Comparison of ENCODE assay signal across 23 cellular contexts in genomic region chr9:80127920-80128319, GRCh38.
DNase-seq lines count a peak whose midpoint lies in the region; ATAC-seq, FAIRE-seq and TF ChIP-seq lines count a peak whose summit lies in the region.
"Had no signal": no experiment of that assay in that cellular context is flagged by ENCODE, and none has a peak within 500 bp of the region (broad histone marks: within the 10 kb centered on the region; RNA-seq: fewer than 3 reads in every experiment).

No MANE protein-coding gene starts in this region.

- H3K36me3 ChIP-seq in kidney epithelial cell (ENCODE audit: control insufficient read depth, insufficient read depth, low read length): no peaks in the 10 kb centered on the region
- H3K36me3 ChIP-seq: HAP-1, Peyer's patch, SJCRH30 had no signal

- H3K27me3 Mint-ChIP-seq in stimulated activated naive B cell treated with anti-CD40 and anti-IgM and Interleukin-4, amounts not matched to agents 10 μg/mL and 1 μg/mL and 100 μg/mL, for 72 hours: no peaks in the 10 kb centered on the region
- H3K27me3 Mint-ChIP-seq: B cell had no signal

- H3K27me3 ChIP-seq in kidney epithelial cell (ENCODE audit: control insufficient read depth, insufficient read depth, low read length): no peaks in the 10 kb centered on the region
- H3K27me3 ChIP-seq: Peyer's patch, SJCRH30 had no signal

- no peak overlapping the region for H3K4me3 Mint-ChIP-seq in stimulated activated naive B cell treated with anti-CD40 and anti-IgM and Interleukin-4, amounts not matched to agents 10 μg/mL and 1 μg/mL and 100 μg/mL, for 72 hours
- H3K4me3 Mint-ChIP-seq: B cell, CD14-positive monocyte, GM23338 had no signal

- peak; percentile 83 for FAIRE-seq in RCC 7860 (lab: Jason Lieb, UNC)
- FAIRE-seq: A549, GM12892, GM18507 had no signal

- no peak for TF ChIP-seq POLR2A in lower leg skin (IDR thresholded peaks at IDR 0.05)

- DNase-seq in RCC 7860 (ENCODE audit: low spot score): peak; percentile 26
- DNase-seq in kidney epithelial cell (ENCODE audit: low read depth): peak; percentile 49
- DNase-seq in stimulated activated naive B cell treated with anti-CD40 and anti-IgM and Interleukin-4, amounts not matched to agents 10 μg/mL and 1 μg/mL and 100 μg/mL, for 72 hours: no peak
- DNase-seq in lower leg skin (ENCODE audit: low spot score in 2 of 2): no peak
- DNase-seq: DND-41, IMR-90, NCI-H1092 treated with DMSO at 0.1 percent for 48 hours, NCI-H2029 treated with DMSO at 0.1 percent for 48 hours, NCI-H226, NCI-H524, NCI-H774, Peyer's patch, SJCRH30 had no signal

- H3K4me1 Mint-ChIP-seq in stimulated activated naive B cell treated with anti-CD40 and anti-IgM and Interleukin-4, amounts not matched to agents 10 μg/mL and 1 μg/mL and 100 μg/mL, for 72 hours: peaks cover 32 to 60% of the 10 kb centered on the region in 2 donors
- H3K4me1 Mint-ChIP-seq: CD14-positive monocyte, GM23338 had no signal

- ATAC-seq in GM18868 (IDR thresholded peaks at IDR 0.05; ENCODE audit: unreplicated experiment) (peak; percentile 77), GM21360 (IDR thresholded peaks at IDR 0.05; ENCODE audit: unreplicated experiment) (no peak), GM19324 (IDR thresholded peaks at IDR 0.05; ENCODE audit: low FRiP score, unreplicated experiment) (no peak)
- no peak for ATAC-seq in stimulated activated naive B cell treated with anti-CD40 and anti-IgM and Interleukin-4, amounts not matched to agents 10 μg/mL and 1 μg/mL and 100 μg/mL, for 72 hours (replicated peaks)
- ATAC-seq: A549, GM23338 had no signal

- TF ChIP-seq CTCF in kidney epithelial cell (IDR thresholded peaks at IDR 0.05; ENCODE audit: insufficient read depth, low read length, poor library complexity, severe bottlenecking) (no peak), lower leg skin (IDR thresholded peaks at IDR 0.05) (no peak)

- H3K9me3 Mint-ChIP-seq in stimulated activated naive B cell treated with anti-CD40 and anti-IgM and Interleukin-4, amounts not matched to agents 10 μg/mL and 1 μg/mL and 100 μg/mL, for 72 hours: peaks cover 0 to 5% of the 10 kb centered on the region in 2 donors
- H3K9me3 Mint-ChIP-seq: GM23338 had no signal

- H3K27ac Mint-ChIP-seq in stimulated activated naive B cell treated with anti-CD40 and anti-IgM and Interleukin-4, amounts not matched to agents 10 μg/mL and 1 μg/mL and 100 μg/mL, for 72 hours: peak overlapping the region; percentile 20
- H3K27ac Mint-ChIP-seq: B cell, CD14-positive monocyte, GM23338 had no signal

- peaks cover 15 to 23% of the 10 kb centered on the region in 2 donors for H3K36me3 Mint-ChIP-seq in stimulated activated naive B cell treated with anti-CD40 and anti-IgM and Interleukin-4, amounts not matched to agents 10 μg/mL and 1 μg/mL and 100 μg/mL, for 72 hours
- H3K36me3 Mint-ChIP-seq: CD14-positive monocyte had no signal

- WGBS in lower leg skin, 2 donors: 80 to 83% methylated on average over 6 of the region's 6 CpGs

- no peak overlapping the region for H3K4me3 ChIP-seq in kidney epithelial cell (ENCODE audit: low read depth, low read length)
- H3K4me3 ChIP-seq in lower leg skin (ENCODE audit: low read depth, poor library complexity, severe bottlenecking): no peak overlapping the region
- H3K4me3 ChIP-seq: A549, GM23338, HAP-1, Peyer's patch, SJCRH30 had no signal

- intact Hi-C loops in lower leg skin (cut with DNase I; ENCODE audit: low total_unique reads): no loop called here

Comparison
In these comparisons a context has a peak if more than half of its experiments do, and no peak if none do; other contexts are left out.
1. DNase-seq: peak in RCC 7860 (single experiment) and kidney epithelial cell (single experiment); none in stimulated activated naive B cell treated with anti-CD40 and anti-IgM and Interleukin-4, amounts not matched to agents 10 μg/mL and 1 μg/mL and 100 μg/mL, for 72 hours (single experiment) and lower leg skin (0 of 2).